11 cellular contexts compared by ENCODE assay signal in the genomic region with DNA sequence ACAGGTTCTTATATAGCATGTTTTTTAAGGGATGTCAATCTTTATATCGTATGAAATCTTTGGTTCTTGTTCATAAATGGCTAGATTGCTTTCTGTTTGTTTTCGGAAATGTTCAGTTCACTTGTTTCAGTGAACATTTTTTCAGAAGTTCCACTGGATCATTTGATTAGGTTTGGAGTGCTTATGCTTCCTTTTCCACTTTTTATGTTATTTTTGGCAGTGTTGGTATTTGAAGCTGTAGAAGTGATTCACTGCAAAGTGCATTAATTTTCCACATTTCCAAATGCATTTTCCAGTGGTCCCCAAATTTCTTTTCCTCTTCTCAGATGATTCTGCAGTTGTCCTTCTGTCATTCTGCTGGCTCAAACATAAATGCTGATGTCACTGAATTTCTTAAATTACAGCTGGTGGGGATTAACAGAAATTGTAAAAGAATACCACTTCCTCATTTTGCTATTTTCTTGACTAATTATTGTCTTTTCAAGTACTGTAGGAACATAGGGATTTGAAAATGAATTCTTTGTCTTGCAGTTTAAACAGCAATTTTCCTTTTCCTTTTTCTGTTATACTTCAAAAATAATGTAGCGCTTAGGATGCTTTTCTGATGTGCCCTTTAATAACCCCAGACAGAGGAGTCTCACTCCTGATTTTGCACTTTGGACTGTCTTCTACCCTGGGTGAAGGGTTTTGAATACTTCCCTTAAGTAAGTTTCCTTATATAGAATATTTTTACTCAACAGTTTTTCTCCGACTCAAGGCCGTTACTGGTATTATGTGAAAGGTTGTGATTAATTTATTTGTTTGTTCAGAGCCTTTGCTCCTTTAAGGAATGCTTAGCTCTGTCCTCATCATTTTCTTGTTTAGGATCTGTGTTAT. TPM values are rescaled to one million over a fixed set of nuclear protein-coding genes. Genes with fewer than 3 reads are reported as not detected.
DNase-seq lines count a peak whose midpoint lies in the region; ATAC-seq, FAIRE-seq and TF ChIP-seq lines count a peak whose summit lies in the region.
"Had no signal": no experiment of that assay in that cellular context is flagged by ENCODE, and none has a peak within 500 bp of the region (broad histone marks: within the 10 kb centered on the region; RNA-seq: fewer than 3 reads in every experiment).

No MANE protein-coding gene starts in this region.

- peaks cover 0 to 4% (median 0%) of the 10 kb centered on the region in 6 donors for H3K9me3 Mint-ChIP-seq in immature natural killer cell

- no peak overlapping the region for H3K27ac Mint-ChIP-seq in immature natural killer cell
- H3K27ac Mint-ChIP-seq: activated CD4-positive, alpha-beta T cell treated with anti-CD3 and anti-CD28 coated beads for 36 hours had no signal

- H3K27ac ChIP-seq in RWPE2 (ENCODE audit: poor library complexity, severe bottlenecking) (peak overlapping the region; percentile 96), kidney (ENCODE audit: low read depth in 2 of 2, low read length in 2 of 2) (peak overlapping the region; percentile 71 to 74), thyroid gland (peak overlapping the region in 2 of 3 donors; percentile 14 to 26), RWPE1 (no peak overlapping the region)
- H3K27ac ChIP-seq: 22Rv1 had no signal

- CTCF ChIA-PET in RWPE1 (lab: Yijun Ruan, JAX), result no interaction called here

- peak; percentile 9 for DNase-seq in DMS 273 (lab: John Stamatoyannopoulos, UW; ENCODE audit: unreplicated experiment)
- no peak for DNase-seq in DMS 273 treated with DMSO at 0.1 percent for 48 hours (lab: John Stamatoyannopoulos, UW)
- DNase-seq in RWPE2 (ENCODE audit: low spot score), result no peak
- no peak for DNase-seq in kidney
- DNase-seq in thyroid gland, result no peak
- no peak for DNase-seq in RWPE1 (ENCODE audit: low spot score)
- DNase-seq in immature natural killer cell, result no peak
- DNase-seq: activated CD4-positive, alpha-beta T cell treated with anti-CD3 and anti-CD28 coated beads for 36 hours; NCI-H2029 treated with DMSO at 0.1 percent for 48 hours had no signal

- no peak for TF ChIP-seq CTCF in RWPE2 (IDR thresholded peaks at IDR 0.05; ENCODE audit: poor library complexity, severe bottlenecking)
- TF ChIP-seq CTCF in kidney (IDR thresholded peaks at IDR 0.05; ENCODE audit: borderline replicate concordance, extremely low read depth, insufficient read depth), result no peak
- no peak for TF ChIP-seq CTCF in thyroid gland (IDR thresholded peaks at IDR 0.05)
- no peak for TF ChIP-seq CTCF in RWPE1 (conservative IDR thresholded peaks at IDR 0.05; ENCODE audit: low read depth)

- H3K36me3 ChIP-seq in RWPE2 (ENCODE audit: low read depth) (no peaks in the 10 kb centered on the region), kidney (ENCODE audit: control insufficient read depth in 1 of 2, insufficient read depth in 2 of 2, low read length in 2 of 2) (no peaks in the 10 kb centered on the region), thyroid gland (no peaks in the 10 kb centered on the region)

- peaks cover 47% of the 10 kb centered on the region for H3K4me1 ChIP-seq in RWPE2 (ENCODE audit: insufficient read depth, poor library complexity, severe bottlenecking)
- peaks cover 27 to 38% of the 10 kb centered on the region in 2 donors for H3K4me1 ChIP-seq in kidney (ENCODE audit: control insufficient read depth in 1 of 2, insufficient read depth in 1 of 2, low read depth in 1 of 2, low read length in 2 of 2)
- peaks cover 12 to 30% of the 10 kb centered on the region in 2 donors for H3K4me1 ChIP-seq in thyroid gland

- POLR2A ChIA-PET in RWPE1 (lab: Yijun Ruan, JAX; ENCODE audit: low non-redundant PET), result no interaction called here

- no peaks in the 10 kb centered on the region for H3K36me3 Mint-ChIP-seq in immature natural killer cell

- FAIRE-seq in kidney (lab: Jason Lieb, UNC), result peak; percentile 30

- H3K9me3 ChIP-seq in RWPE2 (ENCODE audit: severe bottlenecking), result no peaks in the 10 kb centered on the region
- no peaks in the 10 kb centered on the region for H3K9me3 ChIP-seq in kidney (ENCODE audit: control insufficient read depth in 1 of 2, low read length in 2 of 2)
- H3K9me3 ChIP-seq in thyroid gland, result no peaks in the 10 kb centered on the region

- WGBS in thyroid gland, 2 donors, result 71 to 79% methylated on average over 5 of the region's 5 CpGs

- H3K27me3 Mint-ChIP-seq in immature natural killer cell (ENCODE audit: low read depth in 3 of 3), result no peaks in the 10 kb centered on the region

- no peak overlapping the region for H3K4me3 Mint-ChIP-seq in immature natural killer cell
- H3K4me3 Mint-ChIP-seq: activated CD4-positive, alpha-beta T cell treated with anti-CD3 and anti-CD28 coated beads for 36 hours had no signal

- intact Hi-C loops in kidney (cut with DNase I), result no loop called here
- intact Hi-C loops in thyroid gland (cut with DNase I), result no loop called here

- TF ChIP-seq POLR2A in thyroid gland (IDR thresholded peaks at IDR 0.05), result no peak

- H3K4me1 Mint-ChIP-seq in immature natural killer cell, result no peaks in the 10 kb centered on the region
- H3K4me1 Mint-ChIP-seq: activated CD4-positive, alpha-beta T cell treated with anti-CD3 and anti-CD28 coated beads for 36 hours had no signal

- H3K9ac ChIP-seq in kidney (ENCODE audit: low read length in 2 of 2), result peak overlapping the region in 1 of 2 donors; percentile 17

- no peak for ATAC-seq in RWPE2 (ENCODE audit: low read depth)
- ATAC-seq in GM21526 (IDR thresholded peaks at IDR 0.05; ENCODE audit: low FRiP score, unreplicated experiment), result no peak
- ATAC-seq: activated CD4-positive, alpha-beta T cell treated with anti-CD3 and anti-CD28 coated beads for 36 hours had no signal

- no peak overlapping the region for H3K4me3 ChIP-seq in RWPE2 (ENCODE audit: severe bottlenecking)
- peak overlapping the region; percentile 32 to 43 for H3K4me3 ChIP-seq in kidney (ENCODE audit: low read length in 2 of 2)
- no peak overlapping the region for H3K4me3 ChIP-seq in thyroid gland (replicated peaks in 1 of 3)

- H3K27me3 ChIP-seq in RWPE2 (ENCODE audit: insufficient read depth, poor library complexity, severe bottlenecking) (no peaks in the 10 kb centered on the region), thyroid gland (no peaks in the 10 kb centered on the region)

RNA-seq across cellular contexts. Expression of gene MITF, which starts 24.9 kb away (rescaled TPM):
- 52.6 TPM for total RNA-seq in kidney
- 14.1 TPM for polyA plus RNA-seq in kidney (ENCODE audit: insufficient read depth, low read depth, low replicate concordance)
- 10 to 100 TPM; 22.4 to 52.1 (median 26.4) TPM for total RNA-seq in thyroid gland
- polyA plus RNA-seq in immature natural killer cell, result 1 to 10 TPM in 1 of 3 donors, under 1 TPM in 1, not detected in 1; 0.68 to 2.3 TPM

Comparison
In these comparisons a context has a peak if more than half of its experiments do, and no peak if none do; other contexts are left out.
1. H3K4me3 ChIP-seq: peak in kidney (2 of 2); none in RWPE2 (single experiment) and thyroid gland (0 of 3).